In the genomic region with DNA sequence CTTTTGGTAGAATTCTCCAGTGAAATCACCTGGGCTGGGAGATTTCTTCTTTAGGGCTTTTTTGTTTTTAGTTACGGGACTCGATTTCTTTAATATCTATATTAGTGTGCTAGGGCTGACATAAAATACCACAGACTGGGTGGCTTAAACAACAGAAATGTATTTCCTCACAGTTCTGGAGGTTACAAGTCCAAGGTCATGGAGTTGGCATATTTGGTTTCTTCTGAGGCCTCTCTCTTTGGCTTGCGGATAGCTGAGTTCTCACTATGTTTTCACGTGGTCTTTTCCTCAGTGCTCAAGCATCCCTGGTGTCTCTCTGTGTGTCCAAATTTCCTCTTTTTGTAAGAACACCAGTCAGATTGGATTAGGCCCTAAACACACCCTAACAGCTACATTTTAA, we compare ENCODE assay signal across 1 cellular context.
TF ChIP-seq lines count a peak whose summit lies in the region.

No MANE protein-coding gene starts in this region.

TF ChIP-seq in HepG2, 621 proteins besides CTCF, POLR2A, EP300 and RAD21 (continued from another document):
- TF ChIP-seq NR2F1 (CRISPR knock-in tag; IDR thresholded peaks at IDR 0.05) (no peak), ZMYM4 (CRISPR knock-in tag; IDR thresholded peaks at IDR 0.05) (peak; percentile 52; the same call in 1 of the 2 replicates), ZNF737 (CRISPR knock-in tag; IDR thresholded peaks at IDR 0.05; ENCODE audit: borderline replicate concordance) (no peak), ZNF75D (CRISPR knock-in tag; IDR thresholded peaks at IDR 0.05; ENCODE audit: borderline replicate concordance) (no peak)
